In genomic region chr4:128461300-128462103, GRCh38 we compare ENCODE assay signal across 10 cellular contexts.
DNase-seq lines count a peak whose midpoint lies in the region; ATAC-seq and TF ChIP-seq lines count a peak whose summit lies in the region.
"Had no signal": no experiment of that assay in that cellular context is flagged by ENCODE, and none has a peak within 500 bp of the region (broad histone marks: within the 10 kb centered on the region; RNA-seq: fewer than 3 reads in every experiment).

No MANE protein-coding gene starts in this region.

- H3K36me3 ChIP-seq in lower lobe of right lung, result no peaks in the 10 kb centered on the region
- H3K36me3 ChIP-seq: BLaER1 treated with 17β-estradiol and CSF1 and Interleukin-3, amounts not matched to agents 10 nM and 100 nM had no signal

- H3K4me3 ChIP-seq in fibroblast of the aortic adventitia (ENCODE audit: low read depth, low read length) (no peak overlapping the region), lower lobe of right lung (no peak overlapping the region)
- H3K4me3 ChIP-seq: BLaER1 treated with 17β-estradiol and CSF1 and Interleukin-3, amounts not matched to agents 10 nM and 100 nM had no signal

- ATAC-seq in lower lobe of right lung, result no peak

- no peak overlapping the region for H3K27ac Mint-ChIP-seq in activated naive CD8-positive, alpha-beta T cell treated with anti-CD3 and anti-CD28 coated beads for 36 hours
- H3K27ac Mint-ChIP-seq: T-helper 1 cell treated with Interleukin-12 subunit alpha and Interleukin-12 subunit beta and Interleukin-4 antibody, amounts not matched to agents 30 μg/mL and 1 μg/mL, for 36 hours had no signal

- no peaks in the 10 kb centered on the region for H3K27me3 Mint-ChIP-seq in activated naive CD8-positive, alpha-beta T cell treated with anti-CD3 and anti-CD28 coated beads for 36 hours

- H3K36me3 Mint-ChIP-seq in activated naive CD8-positive, alpha-beta T cell treated with anti-CD3 and anti-CD28 coated beads for 36 hours, result no peaks in the 10 kb centered on the region

- H3K9me3 Mint-ChIP-seq in activated naive CD8-positive, alpha-beta T cell treated with anti-CD3 and anti-CD28 coated beads for 36 hours, result no peaks in the 10 kb centered on the region
- H3K9me3 Mint-ChIP-seq: T-helper 1 cell treated with Interleukin-12 subunit alpha and Interleukin-12 subunit beta and Interleukin-4 antibody, amounts not matched to agents 30 μg/mL and 1 μg/mL, for 36 hours had no signal

- no peak overlapping the region for H3K4me3 Mint-ChIP-seq in activated naive CD8-positive, alpha-beta T cell treated with anti-CD3 and anti-CD28 coated beads for 36 hours
- H3K4me3 Mint-ChIP-seq: T-helper 1 cell treated with Interleukin-12 subunit alpha and Interleukin-12 subunit beta and Interleukin-4 antibody, amounts not matched to agents 30 μg/mL and 1 μg/mL, for 36 hours had no signal

- no peak overlapping the region for H3K27ac ChIP-seq in lower lobe of right lung
- H3K27ac ChIP-seq: BLaER1 treated with 17β-estradiol and CSF1 and Interleukin-3, amounts not matched to agents 10 nM and 100 nM had no signal

- DNase-seq in SIG-M5 treated with dmso at 0.1 percent for 504 hours (lab: John Stamatoyannopoulos, UW; ENCODE audit: unreplicated experiment) (peak; percentile 56), SIG-M5 (lab: John Stamatoyannopoulos, UW) (no peak), NCI-H524 treated with DMSO at 0.1 percent for 48 hours (lab: John Stamatoyannopoulos, UW) (peak; percentile 11), fibroblast of the aortic adventitia (ENCODE audit: low read depth) (peak; percentile 87), ureter (ENCODE audit: low spot score) (peak; percentile 44), KG1 (lab: John Stamatoyannopoulos, UW) (no peak), lower lobe of right lung (no peak)
- DNase-seq in activated naive CD8-positive, alpha-beta T cell treated with anti-CD3 and anti-CD28 coated beads for 36 hours, result no peak

- no peaks in the 10 kb centered on the region for H3K9me3 ChIP-seq in lower lobe of right lung
- H3K9me3 ChIP-seq: BLaER1 treated with 17β-estradiol and CSF1 and Interleukin-3, amounts not matched to agents 10 nM and 100 nM had no signal

- no peaks in the 10 kb centered on the region for H3K27me3 ChIP-seq in lower lobe of right lung (ENCODE audit: low read depth)
- H3K27me3 ChIP-seq: BLaER1 treated with 17β-estradiol and CSF1 and Interleukin-3, amounts not matched to agents 10 nM and 100 nM had no signal

- no peaks in the 10 kb centered on the region for H3K4me1 Mint-ChIP-seq in activated naive CD8-positive, alpha-beta T cell treated with anti-CD3 and anti-CD28 coated beads for 36 hours

- TF ChIP-seq CTCF in fibroblast of the aortic adventitia (IDR thresholded peaks at IDR 0.05; ENCODE audit: insufficient read depth, low read length) (no peak), lower lobe of right lung (IDR thresholded peaks at IDR 0.05) (no peak)

- H3K4me1 ChIP-seq in lower lobe of right lung, result no peaks in the 10 kb centered on the region

- intact Hi-C loops in lower lobe of right lung (cut with DNase I), result no loop called here

Comparison
In these comparisons a context has a peak if more than half of its experiments do, and no peak if none do; other contexts are left out.
1. DNase-seq: peak in SIG-M5 treated with dmso at 0.1 percent for 504 hours (single experiment), NCI-H524 treated with DMSO at 0.1 percent for 48 hours (single experiment), fibroblast of the aortic adventitia (single experiment) and ureter (single experiment); none in SIG-M5 (single experiment), KG1 (single experiment), lower lobe of right lung (single experiment) and activated naive CD8-positive, alpha-beta T cell treated with anti-CD3 and anti-CD28 coated beads for 36 hours (single experiment).